17 cellular contexts compared by ENCODE assay signal in the genomic region with DNA sequence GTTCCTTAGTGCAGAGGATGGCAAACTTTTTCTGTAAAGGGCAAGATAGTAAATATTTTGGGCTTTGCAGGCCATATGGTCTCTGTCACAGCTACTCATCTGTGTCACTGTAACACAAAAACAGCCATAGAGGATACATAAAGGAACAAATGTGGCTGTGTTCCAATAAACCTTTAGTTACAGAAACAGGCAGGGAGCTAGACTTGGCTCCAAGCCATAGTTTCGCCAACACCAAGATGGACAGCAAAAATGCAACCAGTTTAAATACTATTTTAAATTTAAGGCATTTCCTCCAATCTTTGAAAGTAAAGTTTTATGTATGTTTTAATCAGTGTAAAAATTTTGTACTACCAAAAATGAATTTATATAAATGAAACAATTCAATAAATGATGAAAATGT.
DNase-seq lines count a peak whose midpoint lies in the region; TF ChIP-seq lines count a peak whose summit lies in the region.
"Had no signal": no experiment of that assay in that cellular context is flagged by ENCODE, and none has a peak within 500 bp of the region (broad histone marks: within the 10 kb centered on the region; RNA-seq: fewer than 3 reads in every experiment).

No MANE protein-coding gene starts in this region.

- no peak overlapping the region for H3K9ac ChIP-seq in smooth muscle cell (ENCODE audit: low read depth)
- H3K9ac ChIP-seq: BLaER1 had no signal

- no peaks in the 10 kb centered on the region for H3K9me3 ChIP-seq in smooth muscle cell (replicated peaks; ENCODE audit: low read depth)
- H3K9me3 ChIP-seq: BLaER1, sigmoid colon had no signal

- no peaks in the 10 kb centered on the region for H4K20me1 ChIP-seq in smooth muscle cell (ENCODE audit: low read depth)
- H4K20me1 ChIP-seq: BLaER1 had no signal

- peak; percentile 15 for DNase-seq in NCI-H2196 (lab: John Stamatoyannopoulos, UW; ENCODE audit: unreplicated experiment)
- no peak for DNase-seq in NCI-H2196 treated with DMSO at 0.1 percent for 48 hours (lab: John Stamatoyannopoulos, UW; ENCODE audit: unreplicated experiment)
- DNase-seq in NCI-H2029 (lab: John Stamatoyannopoulos, UW) = peak; percentile 64
- DNase-seq in RPMI8226 = peak; percentile 6
- no peak for DNase-seq in smooth muscle cell (lab: John Stamatoyannopoulos, UW; ENCODE audit: unreplicated experiment)
- DNase-seq in hippocampal formation (lab: John Stamatoyannopoulos, UW) = no peak
- no peak for DNase-seq in SKM-1 treated with dmso at 0.1 percent for 144 hours (lab: John Stamatoyannopoulos, UW; ENCODE audit: unreplicated experiment)
- no peak for DNase-seq in 8988T
- DNase-seq: activated CD4-positive, alpha-beta T cell treated with anti-CD3 and anti-CD28 coated beads, Interleukin-2, amount 10 ng/mL, durations not matched to agents 24 days and 14 days; activated effector memory CD4-positive, alpha-beta T cell treated with Interleukin-2 at 50 U/mL for 16 hours; GF-D8; glutamatergic neuron; posterior cingulate gyrus; sigmoid colon had no signal

- H2AFZ ChIP-seq in smooth muscle cell (ENCODE audit: low read depth) = peak overlapping the region; percentile 57

- H3K27ac ChIP-seq in smooth muscle cell (ENCODE audit: low read depth) = peak overlapping the region; percentile 1
- H3K27ac ChIP-seq: BLaER1, coronary artery, HL-60, sigmoid colon had no signal

- no peaks in the 10 kb centered on the region for H3K79me2 ChIP-seq in smooth muscle cell (ENCODE audit: low read depth)

- no peaks in the 10 kb centered on the region for H3K36me3 ChIP-seq in smooth muscle cell (ENCODE audit: low read depth)
- H3K36me3 ChIP-seq: BLaER1, sigmoid colon had no signal

- H3K4me1 ChIP-seq in smooth muscle cell (ENCODE audit: low read depth) = no peaks in the 10 kb centered on the region
- H3K4me1 ChIP-seq: BLaER1, sigmoid colon had no signal

- peaks cover 4% of the 10 kb centered on the region for H3F3A ChIP-seq in smooth muscle cell (ENCODE audit: low read depth)

- H3K4me3 ChIP-seq in smooth muscle cell = no peak overlapping the region
- H3K4me3 ChIP-seq: BLaER1, coronary artery, sigmoid colon had no signal

- H3K4me2 ChIP-seq in smooth muscle cell = peak overlapping the region; percentile 10
- H3K4me2 ChIP-seq: BLaER1 had no signal

- no peak for TF ChIP-seq CTCF in smooth muscle cell (IDR thresholded peaks at IDR 0.05; ENCODE audit: borderline replicate concordance, insufficient read depth, poor library complexity, severe bottlenecking)

- H3K27me3 ChIP-seq in smooth muscle cell (ENCODE audit: low read depth) = no peaks in the 10 kb centered on the region
- H3K27me3 ChIP-seq: BLaER1, sigmoid colon had no signal

- WGBS in smooth muscle cell (ENCODE audit: low lambda C conversion rate) = 63% methylated on average over 1 of the region's 1 CpG

Comparison
In these comparisons a context has a peak if more than half of its experiments do, and no peak if none do; other contexts are left out.
1. DNase-seq: peak in NCI-H2196 (single experiment), NCI-H2029 (single experiment) and RPMI8226 (single experiment); none in NCI-H2196 treated with DMSO at 0.1 percent for 48 hours (single experiment), smooth muscle cell (single experiment), hippocampal formation (0 of 2), SKM-1 treated with dmso at 0.1 percent for 144 hours (single experiment) and 8988T (single experiment).